10 cellular contexts compared by ENCODE assay signal in genomic region chr19:45340899-45341453, GRCh38. TPM values are rescaled to one million over a fixed set of nuclear protein-coding genes. Genes with fewer than 3 reads are reported as not detected.
DNase-seq lines count a peak whose midpoint lies in the region; ATAC-seq and FAIRE-seq lines count a peak whose summit lies in the region.
"Had no signal": no experiment of that assay in that cellular context is flagged by ENCODE, and none has a peak within 500 bp of the region (broad histone marks: within the 10 kb centered on the region; RNA-seq: fewer than 3 reads in every experiment).

No MANE protein-coding gene starts in this region.

- FAIRE-seq in frontal cortex (lab: Jason Lieb, UNC), result no peak
- FAIRE-seq: colon had no signal

- no peaks in the 10 kb centered on the region for H3K36me3 Mint-ChIP-seq in activated naive CD8-positive, alpha-beta T cell treated with anti-CD3 and anti-CD28 coated beads for 36 hours
- H3K36me3 Mint-ChIP-seq: CD4-positive, alpha-beta memory T cell had no signal

- H3K4me3 ChIP-seq in iPS-18c (ENCODE audit: insufficient read depth, low read depth, low read length) (peak overlapping the region; percentile 66), thymus (ENCODE audit: low read length) (peak overlapping the region; percentile 25)

- no peak overlapping the region for H3K27ac Mint-ChIP-seq in activated naive CD8-positive, alpha-beta T cell treated with anti-CD3 and anti-CD28 coated beads for 36 hours
- H3K27ac Mint-ChIP-seq: CD4-positive, alpha-beta memory T cell had no signal

- no peak for ATAC-seq in GM19023 (IDR thresholded peaks at IDR 0.05; ENCODE audit: unreplicated experiment)

- H3K27me3 ChIP-seq in thymus (ENCODE audit: control insufficient read depth, insufficient read depth), result peaks cover 10% of the 10 kb centered on the region

- no peak overlapping the region for H3K4me3 Mint-ChIP-seq in activated naive CD8-positive, alpha-beta T cell treated with anti-CD3 and anti-CD28 coated beads for 36 hours

- no peaks in the 10 kb centered on the region for H3K36me3 ChIP-seq in thymus (ENCODE audit: control insufficient read depth, insufficient read depth)

- H3K4me1 ChIP-seq in thymus (ENCODE audit: control insufficient read depth, insufficient read depth, low read length), result peaks cover 5% of the 10 kb centered on the region

- 17% methylated on average over 25 of the region's 25 CpGs for WGBS in thymus

- H3K27me3 Mint-ChIP-seq in activated naive CD8-positive, alpha-beta T cell treated with anti-CD3 and anti-CD28 coated beads for 36 hours, result peaks cover 43% of the 10 kb centered on the region

- peaks cover 2% of the 10 kb centered on the region for H3K4me1 Mint-ChIP-seq in activated naive CD8-positive, alpha-beta T cell treated with anti-CD3 and anti-CD28 coated beads for 36 hours

- peak; percentile 4 for DNase-seq in activated naive CD4-positive, alpha-beta T cell treated with Interleukin-2 at 50 U/mL for 16 hours
- DNase-seq in activated naive CD4-positive, alpha-beta T cell treated with anti-CD3 and anti-CD28 coated beads, Interleukin-2, amount 50 U/mL, for 16 hours, result no peak
- peak; percentile 13 for DNase-seq in activated naive CD8-positive, alpha-beta T cell treated with anti-CD3 and anti-CD28 coated beads for 36 hours
- DNase-seq in frontal cortex (ENCODE audit: low spot score in 2 of 2) (no peak), HCEC 1CT (no peak)

- no peaks in the 10 kb centered on the region for H3K9me3 Mint-ChIP-seq in activated naive CD8-positive, alpha-beta T cell treated with anti-CD3 and anti-CD28 coated beads for 36 hours
- H3K9me3 Mint-ChIP-seq: CD4-positive, alpha-beta memory T cell had no signal

- H3K27ac ChIP-seq in thymus (ENCODE audit: low read depth), result no peak overlapping the region

- H3K9me3 ChIP-seq in iPS-18c (ENCODE audit: control insufficient read depth, insufficient read depth, low read length) (no peaks in the 10 kb centered on the region), thymus (ENCODE audit: control insufficient read depth) (no peaks in the 10 kb centered on the region)

RNA-seq across cellular contexts. Expression of gene KLC3, which starts 0.4 kb away (rescaled TPM):
- not detected for total RNA-seq in activated naive CD8-positive, alpha-beta T cell treated with anti-CD3 and anti-CD28 coated beads for 36 hours
- polyA plus RNA-seq in thymus, result 5.5 TPM
- 0.41 TPM for total RNA-seq in frontal cortex
- total RNA-seq: CD4-positive, alpha-beta memory T cell had no signal
- polyA plus RNA-seq: CD4-positive, alpha-beta memory T cell had no signal

RNA-seq across cellular contexts. Expression of gene CKM, which starts 18.3 kb away (rescaled TPM):
- total RNA-seq in activated naive CD8-positive, alpha-beta T cell treated with anti-CD3 and anti-CD28 coated beads for 36 hours, result not detected
- polyA plus RNA-seq in thymus, result 4.5 TPM
- total RNA-seq in frontal cortex, result not detected
- total RNA-seq: CD4-positive, alpha-beta memory T cell had no signal
- polyA plus RNA-seq: CD4-positive, alpha-beta memory T cell had no signal

RNA-seq across cellular contexts. Expression of gene ERCC2, which starts 29.4 kb away (rescaled TPM):
- 10 to 100 TPM; 25.5 to 29.1 TPM for total RNA-seq in activated naive CD8-positive, alpha-beta T cell treated with anti-CD3 and anti-CD28 coated beads for 36 hours
- 14.2 TPM for polyA plus RNA-seq in thymus
- 14.3 TPM for total RNA-seq in frontal cortex

Comparison
In these comparisons a context has a peak if more than half of its experiments do, and no peak if none do; other contexts are left out.
1. DNase-seq: peak in activated naive CD4-positive, alpha-beta T cell treated with Interleukin-2 at 50 U/mL for 16 hours (single experiment) and activated naive CD8-positive, alpha-beta T cell treated with anti-CD3 and anti-CD28 coated beads for 36 hours (single experiment); none in activated naive CD4-positive, alpha-beta T cell treated with anti-CD3 and anti-CD28 coated beads, Interleukin-2, amount 50 U/mL, for 16 hours (single experiment), frontal cortex (0 of 2) and HCEC 1CT (single experiment).